In the genomic region with DNA sequence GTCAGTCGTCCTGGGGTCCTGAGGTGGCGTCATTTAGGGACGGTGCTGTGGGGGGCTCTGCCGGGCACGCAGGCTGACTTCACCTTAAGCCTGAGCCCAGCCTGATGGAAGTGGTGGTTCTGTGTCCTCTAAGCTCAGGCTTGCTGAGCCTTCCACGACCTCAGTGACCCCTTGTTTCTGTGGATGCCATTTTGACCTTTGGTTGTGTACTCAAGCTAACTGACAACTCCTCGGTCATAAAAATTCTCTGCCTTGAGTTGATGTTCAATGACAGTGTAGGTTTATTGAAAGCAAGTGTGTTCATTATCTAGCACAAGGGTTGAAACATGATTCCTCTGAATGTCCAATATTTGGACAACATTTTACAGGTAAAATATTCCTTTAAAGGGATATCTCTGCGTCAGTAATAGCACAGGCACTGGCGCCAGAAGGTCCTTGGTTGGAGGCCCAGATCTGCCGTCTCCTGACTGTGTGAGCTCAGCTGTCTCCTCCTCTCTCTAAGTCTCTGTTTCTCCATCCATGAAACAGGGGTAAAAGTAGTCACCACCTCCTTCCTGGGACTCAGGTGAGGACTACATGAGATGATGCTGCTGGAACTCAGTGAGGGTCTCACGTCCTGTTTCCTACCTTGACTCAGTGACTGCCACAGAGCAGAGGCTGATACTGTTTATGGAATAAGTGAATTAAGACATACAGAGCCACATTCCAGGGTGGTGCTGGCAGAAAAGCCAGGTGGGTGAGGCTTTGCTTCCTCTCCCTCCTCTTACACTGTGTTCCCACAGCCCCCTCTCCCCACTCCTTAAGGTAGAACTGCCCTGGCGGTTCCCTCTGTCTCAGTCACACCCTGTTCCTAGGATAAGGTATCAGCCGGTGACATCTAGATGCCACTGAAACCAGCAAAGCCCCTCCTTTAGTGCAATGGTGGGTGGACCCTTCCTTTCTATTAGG, we compare ENCODE assay signal across 3 cellular contexts.
TF ChIP-seq lines count a peak whose summit lies in the region.

No MANE protein-coding gene starts in this region.

TF ChIP-seq in liver, 16 proteins besides CTCF, POLR2A, EP300 and RAD21 (continued from another document):
- TF ChIP-seq, protein P1, sequence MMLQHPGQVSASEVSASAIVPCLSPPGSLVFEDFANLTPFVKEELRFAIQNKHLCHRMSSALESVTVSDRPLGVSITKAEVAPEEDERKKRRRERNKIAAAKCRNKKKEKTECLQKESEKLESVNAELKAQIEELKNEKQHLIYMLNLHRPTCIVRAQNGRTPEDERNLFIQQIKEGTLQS (IDR thresholded peaks at IDR 0.05), result no peak

TF ChIP-seq in SK-N-SH, 30 proteins besides CTCF, POLR2A, EP300 and RAD21 (continued from another document):
- TF ChIP-seq, protein P2, sequence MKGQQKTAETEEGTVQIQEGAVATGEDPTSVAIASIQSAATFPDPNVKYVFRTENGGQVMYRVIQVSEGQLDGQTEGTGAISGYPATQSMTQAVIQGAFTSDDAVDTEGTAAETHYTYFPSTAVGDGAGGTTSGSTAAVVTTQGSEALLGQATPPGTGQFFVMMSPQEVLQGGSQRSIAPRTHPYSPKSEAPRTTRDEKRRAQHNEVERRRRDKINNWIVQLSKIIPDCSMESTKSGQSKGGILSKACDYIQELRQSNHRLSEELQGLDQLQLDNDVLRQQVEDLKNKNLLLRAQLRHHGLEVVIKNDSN (IDR thresholded peaks at IDR 0.05; ENCODE audit: borderline replicate concordance, low read depth), result no peak
- TF ChIP-seq POLR2AphosphoS5 (IDR thresholded peaks at IDR 0.05; ENCODE audit: low read depth, low read length) (no peak), TCF12 (IDR thresholded peaks at IDR 0.05) (no peak)

TF ChIP-seq in GM23338, 12 proteins besides CTCF, POLR2A, EP300 and RAD21 (continued from another document):
- TF ChIP-seq, protein P3, sequence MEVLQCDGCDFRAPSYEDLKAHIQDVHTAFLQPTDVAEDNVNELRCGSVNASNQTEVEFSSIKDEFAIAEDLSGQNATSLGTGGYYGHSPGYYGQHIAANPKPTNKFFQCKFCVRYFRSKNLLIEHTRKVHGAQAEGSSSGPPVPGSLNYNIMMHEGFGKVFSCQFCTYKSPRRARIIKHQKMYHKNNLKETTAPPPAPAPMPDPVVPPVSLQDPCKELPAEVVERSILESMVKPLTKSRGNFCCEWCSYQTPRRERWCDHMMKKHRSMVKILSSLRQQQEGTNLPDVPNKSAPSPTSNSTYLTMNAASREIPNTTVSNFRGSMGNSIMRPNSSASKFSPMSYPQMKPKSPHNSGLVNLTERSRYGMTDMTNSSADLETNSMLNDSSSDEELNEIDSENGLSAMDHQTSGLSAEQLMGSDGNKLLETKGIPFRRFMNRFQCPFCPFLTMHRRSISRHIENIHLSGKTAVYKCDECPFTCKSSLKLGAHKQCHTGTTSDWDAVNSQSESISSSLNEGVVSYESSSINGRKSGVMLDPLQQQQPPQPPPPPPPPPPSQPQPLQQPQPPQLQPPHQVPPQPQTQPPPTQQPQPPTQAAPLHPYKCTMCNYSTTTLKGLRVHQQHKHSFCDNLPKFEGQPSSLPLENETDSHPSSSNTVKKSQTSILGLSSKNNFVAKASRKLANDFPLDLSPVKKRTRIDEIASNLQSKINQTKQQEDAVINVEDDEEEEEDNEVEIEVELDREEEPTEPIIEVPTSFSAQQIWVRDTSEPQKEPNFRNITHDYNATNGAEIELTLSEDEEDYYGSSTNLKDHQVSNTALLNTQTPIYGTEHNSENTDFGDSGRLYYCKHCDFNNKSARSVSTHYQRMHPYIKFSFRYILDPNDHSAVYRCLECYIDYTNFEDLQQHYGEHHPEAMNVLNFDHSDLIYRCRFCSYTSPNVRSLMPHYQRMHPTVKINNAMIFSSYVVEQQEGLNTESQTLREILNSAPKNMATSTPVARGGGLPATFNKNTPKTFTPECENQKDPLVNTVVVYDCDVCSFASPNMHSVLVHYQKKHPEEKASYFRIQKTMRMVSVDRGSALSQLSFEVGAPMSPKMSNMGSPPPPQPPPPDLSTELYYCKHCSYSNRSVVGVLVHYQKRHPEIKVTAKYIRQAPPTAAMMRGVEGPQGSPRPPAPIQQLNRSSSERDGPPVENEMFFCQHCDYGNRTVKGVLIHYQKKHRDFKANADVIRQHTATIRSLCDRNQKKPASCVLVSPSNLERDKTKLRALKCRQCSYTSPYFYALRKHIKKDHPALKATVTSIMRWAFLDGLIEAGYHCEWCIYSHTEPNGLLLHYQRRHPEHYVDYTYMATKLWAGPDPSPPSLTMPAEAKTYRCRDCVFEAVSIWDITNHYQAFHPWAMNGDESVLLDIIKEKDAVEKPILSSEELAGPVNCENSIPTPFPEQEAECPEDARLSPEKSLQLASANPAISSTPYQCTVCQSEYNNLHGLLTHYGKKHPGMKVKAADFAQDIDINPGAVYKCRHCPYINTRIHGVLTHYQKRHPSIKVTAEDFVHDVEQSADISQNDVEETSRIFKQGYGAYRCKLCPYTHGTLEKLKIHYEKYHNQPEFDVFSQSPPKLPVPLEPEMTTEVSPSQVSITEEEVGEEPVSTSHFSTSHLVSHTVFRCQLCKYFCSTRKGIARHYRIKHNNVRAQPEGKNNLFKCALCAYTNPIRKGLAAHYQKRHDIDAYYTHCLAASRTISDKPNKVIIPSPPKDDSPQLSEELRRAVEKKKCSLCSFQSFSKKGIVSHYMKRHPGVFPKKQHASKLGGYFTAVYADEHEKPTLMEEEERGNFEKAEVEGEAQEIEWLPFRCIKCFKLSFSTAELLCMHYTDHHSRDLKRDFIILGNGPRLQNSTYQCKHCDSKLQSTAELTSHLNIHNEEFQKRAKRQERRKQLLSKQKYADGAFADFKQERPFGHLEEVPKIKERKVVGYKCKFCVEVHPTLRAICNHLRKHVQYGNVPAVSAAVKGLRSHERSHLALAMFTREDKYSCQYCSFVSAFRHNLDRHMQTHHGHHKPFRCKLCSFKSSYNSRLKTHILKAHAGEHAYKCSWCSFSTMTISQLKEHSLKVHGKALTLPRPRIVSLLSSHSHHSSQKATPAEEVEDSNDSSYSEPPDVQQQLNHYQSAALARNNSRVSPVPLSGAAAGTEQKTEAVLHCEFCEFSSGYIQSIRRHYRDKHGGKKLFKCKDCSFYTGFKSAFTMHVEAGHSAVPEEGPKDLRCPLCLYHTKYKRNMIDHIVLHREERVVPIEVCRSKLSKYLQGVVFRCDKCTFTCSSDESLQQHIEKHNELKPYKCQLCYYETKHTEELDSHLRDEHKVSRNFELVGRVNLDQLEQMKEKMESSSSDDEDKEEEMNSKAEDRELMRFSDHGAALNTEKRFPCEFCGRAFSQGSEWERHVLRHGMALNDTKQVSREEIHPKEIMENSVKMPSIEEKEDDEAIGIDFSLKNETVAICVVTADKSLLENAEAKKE (CRISPR knock-in tag; IDR thresholded peaks at IDR 0.05), result no peak
- no peak for TF ChIP-seq NANOG (IDR thresholded peaks at IDR 0.05; ENCODE audit: borderline replicate concordance)
TF ChIP-seq in GM23338: peak in this region for 0.
